ENCODE assay signal across 1 cellular context in genomic region chr6:132506869-132507813, GRCh38.
TF ChIP-seq lines count a peak whose summit lies in the region.

No MANE protein-coding gene starts in this region.

TF ChIP-seq in PFSK-1, 5 proteins besides CTCF, POLR2A, EP300 and RAD21:
- TF ChIP-seq, protein P1, sequence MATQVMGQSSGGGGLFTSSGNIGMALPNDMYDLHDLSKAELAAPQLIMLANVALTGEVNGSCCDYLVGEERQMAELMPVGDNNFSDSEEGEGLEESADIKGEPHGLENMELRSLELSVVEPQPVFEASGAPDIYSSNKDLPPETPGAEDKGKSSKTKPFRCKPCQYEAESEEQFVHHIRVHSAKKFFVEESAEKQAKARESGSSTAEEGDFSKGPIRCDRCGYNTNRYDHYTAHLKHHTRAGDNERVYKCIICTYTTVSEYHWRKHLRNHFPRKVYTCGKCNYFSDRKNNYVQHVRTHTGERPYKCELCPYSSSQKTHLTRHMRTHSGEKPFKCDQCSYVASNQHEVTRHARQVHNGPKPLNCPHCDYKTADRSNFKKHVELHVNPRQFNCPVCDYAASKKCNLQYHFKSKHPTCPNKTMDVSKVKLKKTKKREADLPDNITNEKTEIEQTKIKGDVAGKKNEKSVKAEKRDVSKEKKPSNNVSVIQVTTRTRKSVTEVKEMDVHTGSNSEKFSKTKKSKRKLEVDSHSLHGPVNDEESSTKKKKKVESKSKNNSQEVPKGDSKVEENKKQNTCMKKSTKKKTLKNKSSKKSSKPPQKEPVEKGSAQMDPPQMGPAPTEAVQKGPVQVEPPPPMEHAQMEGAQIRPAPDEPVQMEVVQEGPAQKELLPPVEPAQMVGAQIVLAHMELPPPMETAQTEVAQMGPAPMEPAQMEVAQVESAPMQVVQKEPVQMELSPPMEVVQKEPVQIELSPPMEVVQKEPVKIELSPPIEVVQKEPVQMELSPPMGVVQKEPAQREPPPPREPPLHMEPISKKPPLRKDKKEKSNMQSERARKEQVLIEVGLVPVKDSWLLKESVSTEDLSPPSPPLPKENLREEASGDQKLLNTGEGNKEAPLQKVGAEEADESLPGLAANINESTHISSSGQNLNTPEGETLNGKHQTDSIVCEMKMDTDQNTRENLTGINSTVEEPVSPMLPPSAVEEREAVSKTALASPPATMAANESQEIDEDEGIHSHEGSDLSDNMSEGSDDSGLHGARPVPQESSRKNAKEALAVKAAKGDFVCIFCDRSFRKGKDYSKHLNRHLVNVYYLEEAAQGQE (IDR thresholded peaks at IDR 0.05; ENCODE audit: insufficient read depth in 1 of 2, low read depth in 2 of 2, low read length in 2 of 2) = no peak
- TF ChIP-seq TAF1 (IDR thresholded peaks at IDR 0.05; ENCODE audit: borderline replicate concordance, insufficient read depth, low read length) = peak; percentile 24; the same call in 1 of the 2 replicates
